22 cellular contexts compared by ENCODE assay signal in genomic region chr14:94406910-94407309, GRCh38. TPM values are rescaled to one million over a fixed set of nuclear protein-coding genes. Genes with fewer than 3 reads are reported as not detected.
"Had no signal": no experiment of that assay in that cellular context is flagged by ENCODE, and none has a peak within 500 bp of the region (broad histone marks: within the 10 kb centered on the region; RNA-seq: fewer than 3 reads in every experiment).

No MANE protein-coding gene starts in this region.

- H3K4me1 ChIP-seq: SJSA1 had no signal

- ATAC-seq: HepG2 had no signal

- FAIRE-seq: HepG2 had no signal

- H3K4me3 ChIP-seq: SJSA1, SK-N-MC had no signal

- H3K36me3 ChIP-seq: SJSA1 had no signal

- H3K9me3 ChIP-seq: SJSA1 had no signal

- H3K9ac ChIP-seq: KMS-11 had no signal

- H3K4me2 ChIP-seq: KMS-11 had no signal

- DNase-seq: IMR-90, Kasumi-1, MM.1S, NCI-H1092 treated with DMSO at 0.1 percent for 48 hours, NCI-H1436, NCI-H1694, NCI-H1930, NCI-H2081 treated with DMSO at 0.1 percent for 48 hours, NCI-H2171, NCI-H226, NCI-H446, NCI-H510A, NCI-H524 treated with DMSO at 0.1 percent for 48 hours, NCI-H69, NCI-H774, Right ventricle myocardium superior, RPMI8226, SIG-M5 had no signal

- H3K27me3 ChIP-seq: SJSA1 had no signal

- H3K27ac ChIP-seq: KMS-11, SJSA1, SK-N-MC had no signal

RNA-seq across cellular contexts. Expression of gene SERPINA2, which starts 40.4 kb away (rescaled TPM):
- polyA plus RNA-seq: HepG2, IMR-90 had no signal

RNA-seq across cellular contexts. Expression of gene SERPINA11, which starts 45.7 kb away (rescaled TPM):
- polyA plus RNA-seq: IMR-90 had no signal
